ENCODE assay signal across 9 cellular contexts in the genomic region with DNA sequence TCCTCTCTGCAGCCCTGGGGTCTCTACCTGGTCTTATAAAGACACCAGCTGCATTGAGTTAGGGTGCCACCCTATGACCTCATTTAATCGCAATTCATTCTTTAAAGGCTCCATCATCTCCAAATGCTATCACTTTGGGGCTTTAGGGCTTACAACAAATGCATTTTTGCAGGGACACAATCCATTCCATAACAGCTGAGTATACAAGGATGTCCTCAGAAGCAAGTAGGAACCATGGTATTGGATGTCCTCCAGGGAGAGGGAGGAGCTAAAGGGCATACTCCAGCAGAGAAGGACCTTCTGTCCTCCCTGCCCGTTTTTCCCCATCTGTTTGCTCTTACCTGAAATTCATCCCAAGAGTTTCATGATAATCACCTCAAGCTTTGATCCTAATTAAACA. TPM values are rescaled to one million over a fixed set of nuclear protein-coding genes. Genes with fewer than 3 reads are reported as not detected.
DNase-seq lines count a peak whose midpoint lies in the region; ATAC-seq, FAIRE-seq and TF ChIP-seq lines count a peak whose summit lies in the region.
"Had no signal": no experiment of that assay in that cellular context is flagged by ENCODE, and none has a peak within 500 bp of the region (broad histone marks: within the 10 kb centered on the region; RNA-seq: fewer than 3 reads in every experiment).

No MANE protein-coding gene starts in this region.

- CTCF ChIA-PET in A549 (lab: Yijun Ruan, JAX), result interaction anchor here (0.5 to 15.7 kb wide), 70 partner anchors 9 to 1096 kb away, joined by 3 to 352 read pairs (median 5); partner anchors contain the start of genes ITGB5, MUC13 and UMPS

- no peaks in the 10 kb centered on the region for H3K79me2 ChIP-seq in hepatocyte

- DNase-seq in A549 (ENCODE audit: low read depth in 1 of 2, low spot score in 1 of 2) (peak in 1 of 2 experiments; percentile 38), HCEC 1CT (peak; percentile 66), amniotic epithelial cell (ENCODE audit: low read depth) (peak; percentile 42), hepatocyte (ENCODE audit: low spot score) (peak; percentile 43), T1000 (lab: John Stamatoyannopoulos, UW) (no peak), cortex of kidney (lab: John Stamatoyannopoulos, UW) (no peak)
- no peak for DNase-seq in activated T-cell treated with anti-CD3 and anti-CD28 coated beads, Interleukin-2, amount 50 U/mL, for 1 hour

- H3K9me3 ChIP-seq in A549 (no peaks in the 10 kb centered on the region), hepatocyte (ENCODE audit: low read depth) (no peaks in the 10 kb centered on the region)
- H3K9me3 ChIP-seq: tibial artery had no signal

- no peak for TF ChIP-seq EP300 in A549 (IDR thresholded peaks at IDR 0.05)

- peak; percentile 44 to 51; a peak in 4 of 6 replicates for ATAC-seq in A549
- ATAC-seq in HG02885 (IDR thresholded peaks at IDR 0.05; ENCODE audit: poor library complexity, unreplicated experiment), result no peak

- no peaks in the 10 kb centered on the region for H3K9me2 ChIP-seq in hepatocyte (replicated peaks; ENCODE audit: insufficient read depth)

- no peaks in the 10 kb centered on the region for H3K36me3 ChIP-seq in hepatocyte (replicated peaks; ENCODE audit: insufficient read depth, low read depth)

- no peaks in the 10 kb centered on the region for H4K20me1 ChIP-seq in hepatocyte (ENCODE audit: insufficient read depth, poor library complexity, severe bottlenecking)

- peak overlapping the region; percentile 60 to 75; a peak in 5 of 6 replicates for H3K27ac ChIP-seq in A549
- no peak overlapping the region for H3K27ac ChIP-seq in hepatocyte

- no peak for FAIRE-seq in A549 (lab: Jason Lieb, UNC)

- H3K4me3 ChIP-seq in A549, result no peak overlapping the region
- H3K4me3 ChIP-seq in hepatocyte, result no peak overlapping the region
- H3K4me3 ChIP-seq: tibial artery had no signal

- H3K4me1 ChIP-seq in A549 (peaks cover 28% of the 10 kb centered on the region), hepatocyte (ENCODE audit: insufficient read depth) (peaks cover 8% of the 10 kb centered on the region)

- H2AFZ ChIP-seq in hepatocyte, result no peak overlapping the region

- TF ChIP-seq CTCF in A549 (IDR thresholded peaks at IDR 0.05), result no peak
- TF ChIP-seq CTCF in hepatocyte (IDR thresholded peaks at IDR 0.05; ENCODE audit: poor library complexity), result no peak

- H3K27me3 ChIP-seq in hepatocyte, result no peaks in the 10 kb centered on the region
- H3K27me3 ChIP-seq: tibial artery had no signal

- 46% methylated on average over 2 of the region's 2 CpGs for WGBS in A549 (ENCODE audit: missing lambda C conversion rate)
- WGBS in hepatocyte (ENCODE audit: low lambda C conversion rate, missing lambda C conversion rate), result 65% methylated on average over 2 of the region's 2 CpGs

- POLR2A ChIA-PET in A549 (lab: Yijun Ruan, JAX), result interaction anchor here (0.6 to 1.7 kb wide), 7 partner anchors 11 to 199 kb away, joined by 3 to 10 read pairs (median 4); partner anchors contain the start of gene ITGB5

- TF ChIP-seq POLR2A in A549 (IDR thresholded peaks at IDR 0.05; ENCODE audit: low read length), result no peak

- H3K4me2 ChIP-seq in A549 (peak overlapping the region; percentile 58; the same call in 2 of the 3 replicates), hepatocyte (peak overlapping the region; percentile 30)

- TF ChIP-seq RAD21 in A549 (conservative IDR thresholded peaks at IDR 0.05 in 1 of 2, IDR thresholded peaks at IDR 0.05 in 1 of 2), result no peak

TF ChIP-seq in A549, 52 proteins besides CTCF, POLR2A, EP300 and RAD21:
- no peak for TF ChIP-seq FOSB (CRISPR knock-in tag; IDR thresholded peaks at IDR 0.05)
- TF ChIP-seq HOXB5 (CRISPR knock-in tag; IDR thresholded peaks at IDR 0.05), result no peak
- TF ChIP-seq TFCP2L1 (CRISPR knock-in tag; IDR thresholded peaks at IDR 0.05), result no peak
- no peak for TF ChIP-seq HOXB13 (CRISPR knock-in tag; IDR thresholded peaks at IDR 0.05; ENCODE audit: low read depth)
- no peak for TF ChIP-seq RNF2 (IDR thresholded peaks at IDR 0.05; ENCODE audit: borderline replicate concordance, low read depth)
- TF ChIP-seq POLR2AphosphoS2 (conservative IDR thresholded peaks at IDR 0.05; ENCODE audit: low read length), result 0 out of 2 replicates have a peak, but pooled peaks have one; percentile 59
- TF ChIP-seq PHF8 (IDR thresholded peaks at IDR 0.05; ENCODE audit: borderline replicate concordance, low read depth), result no peak
- TF ChIP-seq, protein P1, sequence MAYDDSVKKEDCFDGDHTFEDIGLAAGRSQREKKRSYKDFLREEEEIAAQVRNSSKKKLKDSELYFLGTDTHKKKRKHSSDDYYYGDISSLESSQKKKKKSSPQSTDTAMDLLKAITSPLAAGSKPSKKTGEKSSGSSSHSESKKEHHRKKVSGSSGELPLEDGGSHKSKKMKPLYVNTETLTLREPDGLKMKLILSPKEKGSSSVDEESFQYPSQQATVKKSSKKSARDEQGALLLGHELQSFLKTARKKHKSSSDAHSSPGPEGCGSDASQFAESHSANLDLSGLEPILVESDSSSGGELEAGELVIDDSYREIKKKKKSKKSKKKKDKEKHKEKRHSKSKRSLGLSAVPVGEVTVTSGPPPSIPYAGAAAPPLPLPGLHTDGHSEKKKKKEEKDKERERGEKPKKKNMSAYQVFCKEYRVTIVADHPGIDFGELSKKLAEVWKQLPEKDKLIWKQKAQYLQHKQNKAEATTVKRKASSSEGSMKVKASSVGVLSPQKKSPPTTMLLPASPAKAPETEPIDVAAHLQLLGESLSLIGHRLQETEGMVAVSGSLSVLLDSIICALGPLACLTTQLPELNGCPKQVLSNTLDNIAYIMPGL (CRISPR knock-in tag; IDR thresholded peaks at IDR 0.05; ENCODE audit: borderline replicate concordance), result no peak

RNA-seq across cellular contexts. Expression of gene UMPS, which starts 30.3 kb away (rescaled TPM):
- polyA plus RNA-seq in A549 (2011; rRNA removed) (54.2 and 64.4 TPM in 2 replicates), A549 (2017; fragmentation: RNase III; extraction: RNeasy Plus Mini Kit Qiagen cat#74134 plus additional on column Dnase treatment) (53.0 to 61.8 TPM (median 53.1 TPM) in 3 replicates), hepatocyte (35.1 and 37.3 TPM in 2 replicates)
- polyA plus RNA-seq in A549 (2012; cell fraction: cytosol; rRNA removed), result 31.4 and 35.8 TPM in 2 replicates
- 18.6 and 34.3 TPM in 2 replicates for polyA plus RNA-seq in A549 (2012; cell fraction: nucleus; rRNA removed)
- polyA minus RNA-seq in A549 (2011; rRNA and poly(A)+ RNA removed), result 48.8 and 63.8 TPM in 2 replicates
- total RNA-seq in hepatocyte, result 25.9 and 108 TPM in 2 replicates

Comparison
In these comparisons a context has a peak if more than half of its experiments do, and no peak if none do; other contexts are left out.
1. DNase-seq: peak in HCEC 1CT (single experiment), amniotic epithelial cell (single experiment) and hepatocyte (single experiment); none in activated T-cell treated with anti-CD3 and anti-CD28 coated beads, Interleukin-2, amount 50 U/mL, for 1 hour (single experiment), T1000 (single experiment) and cortex of kidney (single experiment).